In the genomic region with DNA sequence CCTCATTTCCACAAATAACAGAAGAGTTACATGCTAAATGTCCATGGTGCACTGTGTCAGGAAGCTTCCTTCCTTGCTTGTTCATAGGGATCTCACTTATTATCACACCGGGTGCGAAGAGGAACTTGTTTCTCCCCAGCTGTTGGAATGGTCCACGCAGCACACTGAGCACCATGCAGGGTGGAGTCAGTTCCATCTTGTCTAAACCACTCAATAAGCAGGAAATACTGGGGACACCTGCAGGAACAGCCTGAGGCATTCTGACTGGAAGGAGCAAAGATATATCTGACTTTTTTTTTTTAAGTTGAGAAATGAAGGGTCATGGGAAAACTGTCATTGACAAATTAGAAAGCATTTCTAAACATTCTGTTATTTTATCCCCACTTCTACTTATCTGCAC, we compare ENCODE assay signal across 32 cellular contexts.
"Had no signal": no experiment of that assay in that cellular context is flagged by ENCODE, and none has a peak within 500 bp of the region (broad histone marks: within the 10 kb centered on the region; RNA-seq: fewer than 3 reads in every experiment).

No MANE protein-coding gene starts in this region.

- H3K27me3 ChIP-seq: ascending aorta, cardiac muscle cell, gastroesophageal sphincter, neural progenitor cell, testis, transverse colon had no signal

- H3K36me3 ChIP-seq: ascending aorta, cardiac muscle cell, gastroesophageal sphincter, transverse colon had no signal

- H3K27ac ChIP-seq: ascending aorta, cardiac muscle cell, coronary artery, dorsolateral prefrontal cortex, gastroesophageal sphincter, neural progenitor cell, parathyroid adenoma, testis, transverse colon had no signal

- H3K9ac ChIP-seq: neural progenitor cell, parathyroid adenoma had no signal

- H3K9me3 ChIP-seq: ascending aorta, gastroesophageal sphincter, testis had no signal

- H3K4me2 ChIP-seq: neural progenitor cell had no signal

- H3K4me1 ChIP-seq: neural progenitor cell, parathyroid adenoma, testis had no signal

- FAIRE-seq: urothelium cell line had no signal

- H2AFZ ChIP-seq: neural progenitor cell, parathyroid adenoma had no signal

- H3K4me3 ChIP-seq: ascending aorta, cardiac muscle cell, coronary artery, dorsolateral prefrontal cortex, gastroesophageal sphincter, neural progenitor cell, testis, transverse colon had no signal

- DNase-seq: activated CD4-positive, alpha-beta memory T cell treated with anti-CD3 and anti-CD28 coated beads, Interleukin-2, amount 10 ng/mL, durations not matched to agents 7 days and 5 days; activated CD4-positive, alpha-beta T cell treated with anti-CD3 and anti-CD28 coated beads, Interleukin-2, amount 10 ng/mL, durations not matched to agents 7 days and 5 days; activated CD4-positive, CD25-positive, alpha-beta regulatory T cell treated with anti-CD3 and anti-CD28 coated beads, Interleukin-2, amount 50 U/mL, for 72 hours; activated CD8-positive, alpha-beta memory T cell treated with anti-CD3 and anti-CD28 coated beads, Interleukin-2, amount 50 U/mL, for 48 hours; activated gamma-delta T cell; activated naive CD4-positive, alpha-beta T cell treated with anti-CD3 and anti-CD28 coated beads, Interleukin-2, amount 10 ng/mL, durations not matched to agents 7 days and 5 days; activated naive CD8-positive, alpha-beta T cell treated with anti-CD3 and anti-CD28 coated beads, Interleukin-2, amount 10 ng/mL, durations not matched to agents 7 days and 5 days; activated T-cell treated with anti-CD3 and anti-CD28 coated beads, Interleukin-2, amount 50 U/mL, for 24 hours; cerebellar nuclear complex; dorsolateral prefrontal cortex; effector memory CD4-positive, alpha-beta T cell; hippocampal formation; immature natural killer cell; kidney; left colon; mammary epithelial cell; naive thymus-derived CD8-positive, alpha-beta T cell; occipital lobe; right cardiac atrium; stimulated activated CD4-positive, alpha-beta T cell treated with anti-CD3 and anti-CD28 coated beads, Interleukin-2, amount 100 ng/mL, for 48 hours; stimulated activated naive CD4-positive, alpha-beta T cell treated with Interleukin-2 at 50 U/mL for 16 hours; T-helper 17 cell; T1000; testis; transverse colon had no signal

- ATAC-seq: gastroesophageal sphincter; left colon; naive thymus-derived CD8-positive, alpha-beta T cell; right cardiac atrium; T-helper 17 cell had no signal

- H3K79me2 ChIP-seq: parathyroid adenoma had no signal
